In the genomic region with DNA sequence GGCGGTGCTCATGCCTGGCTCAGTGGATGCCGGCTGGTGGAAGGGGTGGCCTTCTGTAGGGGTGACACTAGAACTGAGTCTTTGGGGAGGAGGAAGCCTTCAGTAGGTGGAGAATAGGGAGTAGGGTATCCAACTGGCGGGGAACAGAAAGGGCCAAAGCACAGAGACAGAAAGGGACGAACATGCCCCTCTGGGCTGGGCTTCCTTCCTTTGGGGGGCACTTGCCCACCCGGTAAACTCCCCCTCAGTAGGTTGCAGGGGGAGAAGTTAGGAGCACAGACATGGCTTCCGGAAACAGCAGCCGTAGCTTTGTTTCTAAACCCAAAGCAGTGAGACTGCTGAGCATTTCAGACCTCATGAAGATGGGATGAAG, we compare ENCODE assay signal across 1 cellular context.
TF ChIP-seq lines count a peak whose summit lies in the region.

No MANE protein-coding gene starts in this region.

TF ChIP-seq in HepG2, 621 proteins besides CTCF, POLR2A, EP300 and RAD21:
- TF ChIP-seq AHDC1 (CRISPR knock-in tag; IDR thresholded peaks at IDR 0.05; ENCODE audit: borderline replicate concordance) (0 out of 2 replicates have a peak, but pooled peaks have one; percentile 14), ZSCAN25 (CRISPR knock-in tag; IDR thresholded peaks at IDR 0.05) (0 out of 2 replicates have a peak, but pooled peaks have one; percentile 44), FOXK1 (CRISPR knock-in tag; IDR thresholded peaks at IDR 0.05; ENCODE audit: borderline replicate concordance, low read depth) (no peak), NFKBIZ (CRISPR knock-in tag; IDR thresholded peaks at IDR 0.05) (no peak), CREBL2 (CRISPR knock-in tag; IDR thresholded peaks at IDR 0.05; ENCODE audit: borderline replicate concordance) (0 out of 2 replicates have a peak, but pooled peaks have one; percentile 4), ATF1 (CRISPR knock-in tag; IDR thresholded peaks at IDR 0.05) (no peak), NONO (IDR thresholded peaks at IDR 0.05) (no peak), NONO (CRISPR knock-in tag; conservative IDR thresholded peaks at IDR 0.05) (no peak), BRCA1 (CRISPR knock-in tag; IDR thresholded peaks at IDR 0.05) (no peak), PHF20 (CRISPR knock-in tag; IDR thresholded peaks at IDR 0.05) (no peak), NR3C1 (CRISPR knock-in tag; IDR thresholded peaks at IDR 0.05) (no peak), ZNF562 (CRISPR knock-in tag; IDR thresholded peaks at IDR 0.05; ENCODE audit: borderline replicate concordance) (no peak), ZNF777 (CRISPR knock-in tag; IDR thresholded peaks at IDR 0.05) (no peak), ZNF253 (CRISPR knock-in tag; IDR thresholded peaks at IDR 0.05; ENCODE audit: borderline replicate concordance) (0 out of 2 replicates have a peak, but pooled peaks have one; percentile 43), HDAC1 (CRISPR knock-in tag; IDR thresholded peaks at IDR 0.05) (peak; percentile 30; the same call in 1 of the 2 replicates), ZBTB33 (CRISPR knock-in tag; IDR thresholded peaks at IDR 0.05) (no peak), ZNF761 (CRISPR knock-in tag; conservative IDR thresholded peaks at IDR 0.05) (0 out of 2 replicates have a peak, but pooled peaks have one; percentile 13), GLMP (CRISPR knock-in tag; IDR thresholded peaks at IDR 0.05; ENCODE audit: borderline replicate concordance) (no peak), ZNF274 (CRISPR knock-in tag; IDR thresholded peaks at IDR 0.05) (0 out of 2 replicates have a peak, but pooled peaks have one; percentile 19), XRCC5 (optimal IDR thresholded peaks at IDR 0.05; ENCODE audit: low read length) (peak; percentile 5), ZNF670 (CRISPR knock-in tag; IDR thresholded peaks at IDR 0.05; ENCODE audit: borderline replicate concordance) (0 out of 2 replicates have a peak, but pooled peaks have one; percentile 40)
- TF ChIP-seq, protein P1, sequence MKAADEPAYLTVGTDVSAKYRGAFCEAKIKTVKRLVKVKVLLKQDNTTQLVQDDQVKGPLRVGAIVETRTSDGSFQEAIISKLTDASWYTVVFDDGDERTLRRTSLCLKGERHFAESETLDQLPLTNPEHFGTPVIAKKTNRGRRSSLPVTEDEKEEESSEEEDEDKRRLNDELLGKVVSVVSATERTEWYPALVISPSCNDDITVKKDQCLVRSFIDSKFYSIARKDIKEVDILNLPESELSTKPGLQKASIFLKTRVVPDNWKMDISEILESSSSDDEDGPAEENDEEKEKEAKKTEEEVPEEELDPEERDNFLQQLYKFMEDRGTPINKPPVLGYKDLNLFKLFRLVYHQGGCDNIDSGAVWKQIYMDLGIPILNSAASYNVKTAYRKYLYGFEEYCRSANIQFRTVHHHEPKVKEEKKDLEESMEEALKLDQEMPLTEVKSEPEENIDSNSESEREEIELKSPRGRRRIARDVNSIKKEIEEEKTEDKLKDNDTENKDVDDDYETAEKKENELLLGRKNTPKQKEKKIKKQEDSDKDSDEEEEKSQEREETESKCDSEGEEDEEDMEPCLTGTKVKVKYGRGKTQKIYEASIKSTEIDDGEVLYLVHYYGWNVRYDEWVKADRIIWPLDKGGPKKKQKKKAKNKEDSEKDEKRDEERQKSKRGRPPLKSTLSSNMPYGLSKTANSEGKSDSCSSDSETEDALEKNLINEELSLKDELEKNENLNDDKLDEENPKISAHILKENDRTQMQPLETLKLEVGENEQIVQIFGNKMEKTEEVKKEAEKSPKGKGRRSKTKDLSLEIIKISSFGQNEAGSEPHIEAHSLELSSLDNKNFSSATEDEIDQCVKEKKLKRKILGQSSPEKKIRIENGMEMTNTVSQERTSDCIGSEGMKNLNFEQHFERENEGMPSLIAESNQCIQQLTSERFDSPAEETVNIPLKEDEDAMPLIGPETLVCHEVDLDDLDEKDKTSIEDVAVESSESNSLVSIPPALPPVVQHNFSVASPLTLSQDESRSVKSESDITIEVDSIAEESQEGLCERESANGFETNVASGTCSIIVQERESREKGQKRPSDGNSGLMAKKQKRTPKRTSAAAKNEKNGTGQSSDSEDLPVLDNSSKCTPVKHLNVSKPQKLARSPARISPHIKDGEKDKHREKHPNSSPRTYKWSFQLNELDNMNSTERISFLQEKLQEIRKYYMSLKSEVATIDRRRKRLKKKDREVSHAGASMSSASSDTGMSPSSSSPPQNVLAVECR (CRISPR knock-in tag; IDR thresholded peaks at IDR 0.05; ENCODE audit: borderline replicate concordance), result no peak
- TF ChIP-seq, protein P2, sequence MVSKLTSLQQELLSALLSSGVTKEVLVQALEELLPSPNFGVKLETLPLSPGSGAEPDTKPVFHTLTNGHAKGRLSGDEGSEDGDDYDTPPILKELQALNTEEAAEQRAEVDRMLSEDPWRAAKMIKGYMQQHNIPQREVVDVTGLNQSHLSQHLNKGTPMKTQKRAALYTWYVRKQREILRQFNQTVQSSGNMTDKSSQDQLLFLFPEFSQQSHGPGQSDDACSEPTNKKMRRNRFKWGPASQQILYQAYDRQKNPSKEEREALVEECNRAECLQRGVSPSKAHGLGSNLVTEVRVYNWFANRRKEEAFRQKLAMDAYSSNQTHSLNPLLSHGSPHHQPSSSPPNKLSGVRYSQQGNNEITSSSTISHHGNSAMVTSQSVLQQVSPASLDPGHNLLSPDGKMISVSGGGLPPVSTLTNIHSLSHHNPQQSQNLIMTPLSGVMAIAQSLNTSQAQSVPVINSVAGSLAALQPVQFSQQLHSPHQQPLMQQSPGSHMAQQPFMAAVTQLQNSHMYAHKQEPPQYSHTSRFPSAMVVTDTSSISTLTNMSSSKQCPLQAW (CRISPR knock-in tag; IDR thresholded peaks at IDR 0.05), result 0 out of 2 replicates have a peak, but pooled peaks have one; percentile 37
- TF ChIP-seq, protein P3, sequence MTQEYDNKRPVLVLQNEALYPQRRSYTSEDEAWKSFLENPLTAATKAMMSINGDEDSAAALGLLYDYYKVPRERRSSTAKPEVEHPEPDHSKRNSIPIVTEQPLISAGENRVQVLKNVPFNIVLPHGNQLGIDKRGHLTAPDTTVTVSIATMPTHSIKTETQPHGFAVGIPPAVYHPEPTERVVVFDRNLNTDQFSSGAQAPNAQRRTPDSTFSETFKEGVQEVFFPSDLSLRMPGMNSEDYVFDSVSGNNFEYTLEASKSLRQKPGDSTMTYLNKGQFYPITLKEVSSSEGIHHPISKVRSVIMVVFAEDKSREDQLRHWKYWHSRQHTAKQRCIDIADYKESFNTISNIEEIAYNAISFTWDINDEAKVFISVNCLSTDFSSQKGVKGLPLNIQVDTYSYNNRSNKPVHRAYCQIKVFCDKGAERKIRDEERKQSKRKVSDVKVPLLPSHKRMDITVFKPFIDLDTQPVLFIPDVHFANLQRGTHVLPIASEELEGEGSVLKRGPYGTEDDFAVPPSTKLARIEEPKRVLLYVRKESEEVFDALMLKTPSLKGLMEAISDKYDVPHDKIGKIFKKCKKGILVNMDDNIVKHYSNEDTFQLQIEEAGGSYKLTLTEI (CRISPR knock-in tag; conservative IDR thresholded peaks at IDR 0.05), result no peak
- TF ChIP-seq, protein P4, sequence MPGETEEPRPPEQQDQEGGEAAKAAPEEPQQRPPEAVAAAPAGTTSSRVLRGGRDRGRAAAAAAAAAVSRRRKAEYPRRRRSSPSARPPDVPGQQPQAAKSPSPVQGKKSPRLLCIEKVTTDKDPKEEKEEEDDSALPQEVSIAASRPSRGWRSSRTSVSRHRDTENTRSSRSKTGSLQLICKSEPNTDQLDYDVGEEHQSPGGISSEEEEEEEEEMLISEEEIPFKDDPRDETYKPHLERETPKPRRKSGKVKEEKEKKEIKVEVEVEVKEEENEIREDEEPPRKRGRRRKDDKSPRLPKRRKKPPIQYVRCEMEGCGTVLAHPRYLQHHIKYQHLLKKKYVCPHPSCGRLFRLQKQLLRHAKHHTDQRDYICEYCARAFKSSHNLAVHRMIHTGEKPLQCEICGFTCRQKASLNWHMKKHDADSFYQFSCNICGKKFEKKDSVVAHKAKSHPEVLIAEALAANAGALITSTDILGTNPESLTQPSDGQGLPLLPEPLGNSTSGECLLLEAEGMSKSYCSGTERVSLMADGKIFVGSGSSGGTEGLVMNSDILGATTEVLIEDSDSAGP (CRISPR knock-in tag; IDR thresholded peaks at IDR 0.05; ENCODE audit: borderline replicate concordance), result no peak
